ENCODE assay signal across 8 cellular contexts in genomic region chr1:78617615-78618026, GRCh38. TPM values are rescaled to one million over a fixed set of nuclear protein-coding genes. Genes with fewer than 3 reads are reported as not detected.
DNase-seq lines count a peak whose midpoint lies in the region; ATAC-seq and TF ChIP-seq lines count a peak whose summit lies in the region.

No MANE protein-coding gene starts in this region.

- no peaks in the 10 kb centered on the region for H3K27me3 Mint-ChIP-seq in activated CD4-positive, alpha-beta T cell treated with anti-CD3 and anti-CD28 coated beads for 36 hours

- peak; percentile 14 for DNase-seq in BJ (ENCODE audit: low read depth)
- DNase-seq in NCI-H510A treated with DMSO at 0.1 percent for 48 hours (lab: John Stamatoyannopoulos, UW), result peak; percentile 87
- DNase-seq in activated CD4-positive, alpha-beta T cell treated with anti-CD3 and anti-CD28 coated beads for 36 hours, result peak; percentile 66
- peak in 9 of 10 donors; percentile 11 to 72 (median 59) for DNase-seq in dorsolateral prefrontal cortex
- DNase-seq in lung (ENCODE audit: low spot score), result peak; percentile 67
- peak; percentile 2 for DNase-seq in stimulated activated CD8-positive, alpha-beta memory T cell treated with anti-CD3 and anti-CD28 coated beads, Interleukin-4, amount 100 ng/mL, for 24 hours (ENCODE audit: low read depth)

- H3K4me1 Mint-ChIP-seq in activated CD4-positive, alpha-beta T cell treated with anti-CD3 and anti-CD28 coated beads for 36 hours, result peaks cover 34% of the 10 kb centered on the region

- no peak overlapping the region for H3K4me3 ChIP-seq in BJ (ENCODE audit: low read depth, low read length)
- H3K4me3 ChIP-seq in dorsolateral prefrontal cortex, result peak overlapping the region in 30 of 59 donors; percentile 1 to 56 (median 20)
- no peak overlapping the region for H3K4me3 ChIP-seq in lung

- H3K9me3 Mint-ChIP-seq in activated CD4-positive, alpha-beta T cell treated with anti-CD3 and anti-CD28 coated beads for 36 hours (ENCODE audit: low read depth), result no peaks in the 10 kb centered on the region

- peak overlapping the region; percentile 47 for H3K27ac Mint-ChIP-seq in activated CD4-positive, alpha-beta T cell treated with anti-CD3 and anti-CD28 coated beads for 36 hours

- peaks cover 8% of the 10 kb centered on the region for H3K36me3 Mint-ChIP-seq in activated CD4-positive, alpha-beta T cell treated with anti-CD3 and anti-CD28 coated beads for 36 hours (ENCODE audit: low read depth)

- no peaks in the 10 kb centered on the region for H3K9me3 ChIP-seq in lung (ENCODE audit: control insufficient read depth in 2 of 2, insufficient read depth in 1 of 2, low read length in 1 of 2)

- CTCF ChIA-PET in BJ (lab: Yijun Ruan, JAX), result interaction anchor here (0.5 to 1.7 kb wide), 32 partner anchors 8 to 495 kb away, joined by 3 to 26 read pairs (median 4); no protein-coding TSS in a partner anchor
- CTCF ChIA-PET in activated CD4-positive, alpha-beta T cell treated with anti-CD3 and anti-CD28 coated beads for 36 hours (lab: Charles Lee), result interaction anchor here (0.6 to 2.4 kb wide), 22 partner anchors 9 to 855 kb away, joined by 3 to 26 read pairs (median 6); partner anchors contain the start of gene IFI44

- H3K27ac ChIP-seq in dorsolateral prefrontal cortex (peak overlapping the region in 6 of 59 donors; percentile 6 to 80 (median 27)), lung (ENCODE audit: low read depth in 1 of 2, low read length in 1 of 2) (peak overlapping the region in 1 of 2 donors; percentile 17)

- H3K27me3 ChIP-seq in BJ (ENCODE audit: control insufficient read depth, insufficient read depth, low read length) (no peaks in the 10 kb centered on the region), dorsolateral prefrontal cortex (no peaks in the 10 kb centered on the region), lung (ENCODE audit: control insufficient read depth, insufficient read depth) (no peaks in the 10 kb centered on the region)

- no peaks in the 10 kb centered on the region for H3K4me1 ChIP-seq in lung (ENCODE audit: control insufficient read depth in 2 of 2, insufficient read depth in 2 of 2, low read length in 2 of 2)

- no peak overlapping the region for H3K4me3 Mint-ChIP-seq in activated CD4-positive, alpha-beta T cell treated with anti-CD3 and anti-CD28 coated beads for 36 hours

- peak; percentile 88 for TF ChIP-seq CTCF in BJ (IDR thresholded peaks at IDR 0.05; ENCODE audit: insufficient read depth, low read depth, low read length)
- peak; percentile 78 to 98 (median 90) for TF ChIP-seq CTCF in dorsolateral prefrontal cortex (IDR thresholded peaks at IDR 0.05 in 54 of 56, conservative IDR thresholded peaks at IDR 0.05 in 2 of 56; ENCODE audit: low read depth in 1 of 56, partially characterized antibody in 56 of 56)
- peak; percentile 86 for TF ChIP-seq CTCF in lung (IDR thresholded peaks at IDR 0.05; ENCODE audit: control extremely low read depth, extremely low read depth)

- ATAC-seq in GM19035 (IDR thresholded peaks at IDR 0.05; ENCODE audit: unreplicated experiment) (peak; percentile 50), HG03280 (IDR thresholded peaks at IDR 0.05; ENCODE audit: unreplicated experiment) (peak; percentile 56), lung (ENCODE audit: insufficient read depth, low FRiP score) (peak; percentile 89)
- peak; percentile 62 for ATAC-seq in activated CD4-positive, alpha-beta T cell treated with anti-CD3 and anti-CD28 coated beads for 36 hours

- POLR2A ChIA-PET in BJ (lab: Charles Lee), result no interaction called here
- POLR2A ChIA-PET in activated CD4-positive, alpha-beta T cell treated with anti-CD3 and anti-CD28 coated beads for 36 hours (lab: Charles Lee), result interaction anchor here (0.6 kb wide), 1 partner anchor 486 kb away, joined by 4 read pairs; no protein-coding TSS in a partner anchor

- H3K36me3 ChIP-seq in BJ (ENCODE audit: control insufficient read depth, insufficient read depth, low read length) (no peaks in the 10 kb centered on the region), lung (ENCODE audit: control insufficient read depth in 2 of 2, insufficient read depth in 2 of 2, low read length in 2 of 2) (no peaks in the 10 kb centered on the region)

- intact Hi-C loops in activated CD4-positive, alpha-beta T cell treated with anti-CD3 and anti-CD28 coated beads for 36 hours (cut with DNase I, micrococcal nuclease), result loop anchor here (1.0 to 10.0 kb wide), 4 partner anchors 59 to 735 kb away; no protein-coding TSS in a partner anchor
- intact Hi-C loops in dorsolateral prefrontal cortex (cut with DNase I), result loop anchor here (2.0 to 5.0 kb wide), 3 partner anchors 55 to 475 kb away; no protein-coding TSS in a partner anchor

- WGBS in lung, 2 donors, result 38 to 42% methylated on average over 7 of the region's 7 CpGs

RNA-seq across cellular contexts. Expression of gene IFI44L, which starts 2.6 kb away (rescaled TPM):
- polyA plus RNA-seq in BJ (2011; rRNA removed), result 0.28 and 1.1 TPM in 2 replicates
- 0.33 and 0.93 TPM in 2 replicates for polyA minus RNA-seq in BJ (2011; rRNA and poly(A)+ RNA removed)
- 10 to 100 TPM; 52.1 to 55.5 TPM for total RNA-seq in activated CD4-positive, alpha-beta T cell treated with anti-CD3 and anti-CD28 coated beads for 36 hours
- total RNA-seq in dorsolateral prefrontal cortex, result 100 to 1,000 TPM in 3 of 120 experiments, 10 to 100 TPM in 57, 1 to 10 TPM in 59, under 1 TPM in 1; 0.70 to 185 (median 10.2) TPM
- total RNA-seq in lung, result 1 to 10 TPM; 6.2 to 8.4 TPM
- 10 to 100 TPM in 1 of 2 donors, 1 to 10 TPM in 1; 3.3 to 11.8 TPM for polyA plus RNA-seq in lung

RNA-seq across cellular contexts. Expression of gene IFI44, which starts 32.0 kb away (rescaled TPM):
- polyA plus RNA-seq in BJ (2011; rRNA removed) (2.2 and 5.4 TPM in 2 replicates), lung (10 to 100 TPM; 39.4 to 49.1 TPM)
- 1.7 and 2.2 TPM in 2 replicates for polyA minus RNA-seq in BJ (2011; rRNA and poly(A)+ RNA removed)
- 10 to 100 TPM; 43.1 to 55.4 TPM for total RNA-seq in activated CD4-positive, alpha-beta T cell treated with anti-CD3 and anti-CD28 coated beads for 36 hours
- total RNA-seq in dorsolateral prefrontal cortex (10 to 100 TPM in 99 of 120 experiments, 1 to 10 TPM in 21; 5.3 to 71.7 (median 13.2) TPM), lung (10 to 100 TPM; 37.5 to 38.4 TPM)

Comparison
In these comparisons a context has a peak if more than half of its experiments do, and no peak if none do; other contexts are left out.
1. DNase-seq: peak in every context shown above with its lines; median percentile 87 in NCI-H510A treated with DMSO at 0.1 percent for 48 hours; 67 in lung; 66 in activated CD4-positive, alpha-beta T cell treated with anti-CD3 and anti-CD28 coated beads for 36 hours; 59 in dorsolateral prefrontal cortex; 14 in BJ; 2 in stimulated activated CD8-positive, alpha-beta memory T cell treated with anti-CD3 and anti-CD28 coated beads, Interleukin-4, amount 100 ng/mL, for 24 hours.
2. H3K4me3 ChIP-seq: peak in dorsolateral prefrontal cortex (30 of 59); none in BJ (single experiment) and lung (single experiment).
3. Peak in every context shown above with its lines, with median percentiles within 50 percentile points of each other: CTCF ChIP-seq and ATAC-seq.